ENCODE assay signal across 34 cellular contexts in the genomic region with DNA sequence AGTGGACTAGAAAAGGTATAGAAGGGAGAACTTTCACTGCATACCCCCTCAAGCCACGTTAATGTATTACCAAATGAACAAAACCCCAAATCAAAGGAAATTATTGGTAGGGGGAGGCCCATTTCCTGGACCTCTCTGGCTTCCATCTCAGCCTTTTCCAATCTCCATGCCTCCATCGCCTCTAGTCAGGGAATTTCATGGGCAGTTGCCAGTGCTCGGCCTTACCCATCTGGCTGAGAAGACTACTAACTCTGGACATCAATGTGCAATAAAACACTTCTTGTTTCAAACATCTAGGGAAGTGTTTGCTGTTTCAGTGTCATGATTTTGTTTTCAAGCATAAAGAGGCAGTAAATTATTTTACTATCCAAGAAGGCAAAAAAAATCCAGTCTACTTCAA. TPM values are rescaled to one million over a fixed set of nuclear protein-coding genes. Genes with fewer than 3 reads are reported as not detected.
DNase-seq lines count a peak whose midpoint lies in the region; ATAC-seq, FAIRE-seq and TF ChIP-seq lines count a peak whose summit lies in the region.
"Had no signal": no experiment of that assay in that cellular context is flagged by ENCODE, and none has a peak within 500 bp of the region (broad histone marks: within the 10 kb centered on the region; RNA-seq: fewer than 3 reads in every experiment).

No MANE protein-coding gene starts in this region.

- H3K9me3 ChIP-seq in IMR-90 (ENCODE audit: control insufficient read depth, insufficient read depth, low read length): no peaks in the 10 kb centered on the region

- H4K8ac ChIP-seq in IMR-90 (ENCODE audit: low read depth in 2 of 2, low read length in 2 of 2): peak overlapping the region; percentile 53 to 62; a peak in 3 of 4 replicates

- peaks cover 14% of the 10 kb centered on the region for H3K9me1 ChIP-seq in IMR-90 (ENCODE audit: insufficient read depth, low read length)

- H3K27me3 Mint-ChIP-seq in dendritic cell treated with granulocyte-macrophage colony-stimulating factor and Interleukin-4, amounts not matched to agents 40 ng/mL and 50 ng/mL, for 4 days: no peaks in the 10 kb centered on the region
- no peaks in the 10 kb centered on the region for H3K27me3 Mint-ChIP-seq in osteocyte (ENCODE audit: unreplicated experiment)

- no peaks in the 10 kb centered on the region for H4K20me1 ChIP-seq in IMR-90 (ENCODE audit: insufficient read depth, low read length)

- H2AFZ ChIP-seq in ACC112 (ENCODE audit: low read length, unreplicated experiment): no peak overlapping the region
- H2AFZ ChIP-seq in IMR-90 (replicated peaks; ENCODE audit: low read length, poor library complexity): no peak overlapping the region
- H2AFZ ChIP-seq: parathyroid adenoma had no signal

- H3K4ac ChIP-seq in IMR-90 (ENCODE audit: low read depth, low read length): peak overlapping the region; percentile 81

- dilution Hi-C loops in IMR-90 (cut with HindIII; ENCODE audit: low sequenced_read_pairs, unreplicated experiment): no loop called here

- FAIRE-seq in GM19239 (lab: Jason Lieb, UNC): no peak
- FAIRE-seq: K562, keratinocyte had no signal

- peak overlapping the region; percentile 53 for H3K14ac ChIP-seq in IMR-90 (replicated peaks; ENCODE audit: low read depth, low read length)

- peaks cover 5 to 9% of the 10 kb centered on the region in 2 experiments; a peak in 2 of 4 replicates for H3K79me1 ChIP-seq in IMR-90 (ENCODE audit: low read depth in 1 of 2, low read length in 2 of 2)

- POLR2A ChIA-PET in IMR-90 (lab: Charles Lee; ENCODE audit: unreplicated experiment): no interaction called here

- no CpG with 5 or more reads among the region's 3 CpGs for WGBS in IMR-90 (ENCODE audit: extremely low coverage in 2 of 2, insufficient read length in 1 of 2), 2 experiments

- TF ChIP-seq RAD21 in IMR-90 (IDR thresholded peaks at IDR 0.05; ENCODE audit: low read length): no peak

- peaks cover 98% of the 10 kb centered on the region for H3K36me3 Mint-ChIP-seq in dendritic cell treated with granulocyte-macrophage colony-stimulating factor and Interleukin-4, amounts not matched to agents 40 ng/mL and 50 ng/mL, for 4 days (ENCODE audit: low read depth)
- peaks cover 33% of the 10 kb centered on the region for H3K36me3 Mint-ChIP-seq in osteocyte (ENCODE audit: unreplicated experiment)
- H3K36me3 Mint-ChIP-seq: activated naive CD8-positive, alpha-beta T cell treated with anti-CD3 and anti-CD28 coated beads for 36 hours; CD4-positive, alpha-beta memory T cell; stimulated activated effector memory CD8-positive, alpha-beta T cell treated with anti-CD3 and anti-CD28 coated beads, Interleukin-12 subunit alpha, Interleukin-12 subunit beta, amount 100 ng/mL, for 72 hours had no signal

- DNase-seq in IMR-90: no peak
- DNase-seq in osteocyte (ENCODE audit: extremely low spot score, unreplicated experiment): peak; percentile 10
- DNase-seq in GM19239 (ENCODE audit: insufficient read length, low spot score): no peak
- no peak for DNase-seq in activated T-cell treated with anti-CD3 and anti-CD28 coated beads, Interleukin-2, amount 50 U/mL, for 1 hour
- DNase-seq: activated CD4-positive, alpha-beta T cell treated with anti-CD3 and anti-CD28 coated beads for 36 hours; activated CD8-positive, alpha-beta memory T cell treated with anti-CD3 and anti-CD28 coated beads for 24 hours; activated effector memory CD4-positive, alpha-beta T cell treated with anti-CD3 and anti-CD28 coated beads, Interleukin-2, amount 50 U/mL, for 16 hours; activated naive CD8-positive, alpha-beta T cell treated with anti-CD3 and anti-CD28 coated beads for 36 hours; CD4-positive, alpha-beta memory T cell; cerebellar nuclear complex; effector CD4-positive, alpha-beta T cell; head of caudate nucleus; NCI-H1436; NCI-H2081 treated with DMSO at 0.1 percent for 48 hours; NCI-H446; NCI-H82; stimulated activated CD4-positive, alpha-beta T cell treated with anti-CD3 and anti-CD28 coated beads, Interleukin-12 subunit alpha, Interleukin-12 subunit beta, amount 100 ng/mL, for 4 hours; stimulated activated CD4-positive, alpha-beta T cell treated with anti-CD3 and anti-CD28 coated beads, Interleukin-4, amount 100 ng/mL, for 24 hours had no signal

- peak overlapping the region; percentile 67; the same call in 1 of the 3 replicates for H2BK15ac ChIP-seq in IMR-90 (ENCODE audit: low read depth, low read length)

- no peak overlapping the region for H3K4me2 ChIP-seq in IMR-90 (ENCODE audit: low read depth, low read length)

- H3K23ac ChIP-seq in IMR-90 (ENCODE audit: low read depth, low read length): peak overlapping the region; percentile 37; the same call in 1 of the 2 replicates

- ATAC-seq in IMR-90 (ENCODE audit: low read depth): no peak
- ATAC-seq in GM21825 (IDR thresholded peaks at IDR 0.05; ENCODE audit: unreplicated experiment): no peak
- no peak for ATAC-seq in HG02981 (IDR thresholded peaks at IDR 0.05; ENCODE audit: unreplicated experiment)
- ATAC-seq: activated CD4-positive, alpha-beta T cell treated with anti-CD3 and anti-CD28 coated beads for 36 hours; K562 had no signal

- H2AK5ac ChIP-seq in IMR-90 (ENCODE audit: low read depth, low read length): peak overlapping the region; percentile 33; the same call in 1 of the 2 replicates

- no peaks in the 10 kb centered on the region for H3K9me3 Mint-ChIP-seq in dendritic cell treated with granulocyte-macrophage colony-stimulating factor and Interleukin-4, amounts not matched to agents 40 ng/mL and 50 ng/mL, for 4 days
- H3K9me3 Mint-ChIP-seq in osteocyte (ENCODE audit: unreplicated experiment): no peaks in the 10 kb centered on the region
- H3K9me3 Mint-ChIP-seq: activated naive CD8-positive, alpha-beta T cell treated with anti-CD3 and anti-CD28 coated beads for 36 hours; CD4-positive, alpha-beta memory T cell; stimulated activated effector memory CD8-positive, alpha-beta T cell treated with anti-CD3 and anti-CD28 coated beads, Interleukin-12 subunit alpha, Interleukin-12 subunit beta, amount 100 ng/mL, for 72 hours had no signal

- intact Hi-C loops in IMR-90 (cut with micrococcal nuclease): loop anchor here (5.0 kb wide), 1 partner anchor 44 kb away; no protein-coding TSS in a partner anchor
- intact Hi-C loops in dendritic cell treated with granulocyte-macrophage colony-stimulating factor and Interleukin-4, amounts not matched to agents 40 ng/mL and 50 ng/mL, for 4 days (cut with micrococcal nuclease): no loop called here

- H3K27me3 ChIP-seq in ACC112 (ENCODE audit: insufficient read depth, low read length): no peaks in the 10 kb centered on the region
- no peaks in the 10 kb centered on the region for H3K27me3 ChIP-seq in IMR-90 (ENCODE audit: control insufficient read depth, insufficient read depth, low read length)

- in situ Hi-C loops in IMR-90 (cut with MboI; ENCODE audit: low sequenced_read_pairs): no loop called here

- H3K36me3 ChIP-seq in ACC112 (ENCODE audit: insufficient read depth, low read length) (peaks cover 28% of the 10 kb centered on the region), IMR-90 (ENCODE audit: control insufficient read depth, insufficient read depth, low read length) (peaks cover 16% of the 10 kb centered on the region)

- CTCF ChIA-PET in IMR-90 (lab: Yijun Ruan, JAX): no interaction called here

- no peak overlapping the region for H4K5ac ChIP-seq in IMR-90 (ENCODE audit: low read depth, low read length)

- H3K4me3 Mint-ChIP-seq in dendritic cell treated with granulocyte-macrophage colony-stimulating factor and Interleukin-4, amounts not matched to agents 40 ng/mL and 50 ng/mL, for 4 days: no peak overlapping the region
- no peak overlapping the region for H3K4me3 Mint-ChIP-seq in osteocyte (ENCODE audit: unreplicated experiment)
- H3K4me3 Mint-ChIP-seq: activated CD4-positive, alpha-beta T cell treated with anti-CD3 and anti-CD28 coated beads for 36 hours; activated naive CD8-positive, alpha-beta T cell treated with anti-CD3 and anti-CD28 coated beads for 36 hours; CD4-positive, alpha-beta memory T cell; stimulated activated effector memory CD8-positive, alpha-beta T cell treated with anti-CD3 and anti-CD28 coated beads, Interleukin-12 subunit alpha, Interleukin-12 subunit beta, amount 100 ng/mL, for 72 hours had no signal

- no TSS peak for BruUV-seq in IMR-90 (replicated peaks; lab: Mats Ljungman, UMichigan)

- peak overlapping the region; percentile 64 for H2BK5ac ChIP-seq in IMR-90 (ENCODE audit: low read depth, low read length, poor library complexity, severe bottlenecking)

- H3K4me1 ChIP-seq in ACC112 (ENCODE audit: control insufficient read depth, insufficient read depth, low read length, unreplicated experiment) (peaks cover 23% of the 10 kb centered on the region), IMR-90 (ENCODE audit: control insufficient read depth, insufficient read depth, low read length) (no peaks in the 10 kb centered on the region; the same call in 1 of the 2 replicates)
- H3K4me1 ChIP-seq: parathyroid adenoma had no signal

- H3K4me3 ChIP-seq in ACC112 (ENCODE audit: low read depth, low read length) (no peak overlapping the region), IMR-90 (ENCODE audit: insufficient read depth, low read depth, low read length) (no peak overlapping the region)
- H3K4me3 ChIP-seq: K562 had no signal

- peak overlapping the region; percentile 64 for H4K91ac ChIP-seq in IMR-90 (ENCODE audit: insufficient read depth, low read depth, low read length)

- H3K56ac ChIP-seq in IMR-90 (ENCODE audit: extremely low read depth, insufficient read depth, low read length): no peak overlapping the region; the same call in 1 of the 2 replicates

- no peak for TF ChIP-seq CTCF in IMR-90 (conservative IDR thresholded peaks at IDR 0.05; ENCODE audit: low read depth, low read length)
- no peak for TF ChIP-seq CTCF in osteocyte (IDR thresholded peaks at IDR 0.05)

- no peak for TF ChIP-seq POLR2A in IMR-90 (IDR thresholded peaks at IDR 0.05; ENCODE audit: low read depth, low read length)

- H2BK20ac ChIP-seq in IMR-90 (ENCODE audit: low read depth, low read length): peak overlapping the region; percentile 55; the same call in 1 of the 2 replicates

- no peaks in the 10 kb centered on the region for H3K79me2 ChIP-seq in ACC112 (ENCODE audit: control insufficient read depth, insufficient read depth, low read length, unreplicated experiment)
- H3K79me2 ChIP-seq: parathyroid adenoma had no signal

- H2AK9ac ChIP-seq in IMR-90 (replicated peaks; ENCODE audit: low read depth, low read length, poor library complexity): no peak overlapping the region

- peak overlapping the region; percentile 34; the same call in 1 of the 2 replicates for H3K18ac ChIP-seq in IMR-90 (ENCODE audit: low read depth, low read length)

- no peak overlapping the region for H3K9ac ChIP-seq in IMR-90 (ENCODE audit: low read depth, low read length)
- H3K9ac ChIP-seq: parathyroid adenoma had no signal

- peak overlapping the region; percentile 86 for H3K27ac ChIP-seq in ACC112 (ENCODE audit: low read depth, low read length)
- H3K27ac ChIP-seq in IMR-90 (ENCODE audit: insufficient read depth, low read length): peak overlapping the region; percentile 17; the same call in 1 of the 2 replicates
- H3K27ac ChIP-seq: epithelial cell of prostate, parathyroid adenoma had no signal

- peak overlapping the region; percentile 80 for H2BK120ac ChIP-seq in IMR-90 (ENCODE audit: low read depth, low read length)

- H3K4me1 Mint-ChIP-seq in dendritic cell treated with granulocyte-macrophage colony-stimulating factor and Interleukin-4, amounts not matched to agents 40 ng/mL and 50 ng/mL, for 4 days (ENCODE audit: low read depth): peaks cover 7% of the 10 kb centered on the region
- peaks cover 37% of the 10 kb centered on the region for H3K4me1 Mint-ChIP-seq in osteocyte (ENCODE audit: unreplicated experiment)
- H3K4me1 Mint-ChIP-seq: activated CD4-positive, alpha-beta T cell treated with anti-CD3 and anti-CD28 coated beads for 36 hours; activated naive CD8-positive, alpha-beta T cell treated with anti-CD3 and anti-CD28 coated beads for 36 hours; CD4-positive, alpha-beta memory T cell; stimulated activated effector memory CD8-positive, alpha-beta T cell treated with anti-CD3 and anti-CD28 coated beads, Interleukin-12 subunit alpha, Interleukin-12 subunit beta, amount 100 ng/mL, for 72 hours had no signal

- peak overlapping the region; percentile 66 for H3K27ac Mint-ChIP-seq in dendritic cell treated with granulocyte-macrophage colony-stimulating factor and Interleukin-4, amounts not matched to agents 40 ng/mL and 50 ng/mL, for 4 days
- H3K27ac Mint-ChIP-seq in osteocyte (ENCODE audit: unreplicated experiment): peak overlapping the region; percentile 81
- H3K27ac Mint-ChIP-seq: activated CD4-positive, alpha-beta T cell treated with anti-CD3 and anti-CD28 coated beads for 36 hours; activated naive CD8-positive, alpha-beta T cell treated with anti-CD3 and anti-CD28 coated beads for 36 hours; CD4-positive, alpha-beta memory T cell; stimulated activated effector memory CD8-positive, alpha-beta T cell treated with anti-CD3 and anti-CD28 coated beads, Interleukin-12 subunit alpha, Interleukin-12 subunit beta, amount 100 ng/mL, for 72 hours had no signal

RNA-seq across cellular contexts. Expression of gene LDHAL6B, which starts 14.8 kb away (rescaled TPM):
- total RNA-seq in IMR-90 (2012; rRNA removed): not detected in 2 replicates
- polyA plus RNA-seq in IMR-90 (2012; rRNA removed): not detected in 2 replicates
- not detected in 2 replicates for polyA plus RNA-seq in IMR-90 (2012; cell fraction: cytosol; rRNA removed)
- not detected in 2 replicates for polyA plus RNA-seq in IMR-90 (2012; cell fraction: nucleus; rRNA removed; ENCODE audit: low replicate concordance)
- not detected in 2 replicates for total RNA-seq in osteocyte
- total RNA-seq: A172; activated CD4-positive, alpha-beta T cell treated with anti-CD3 and anti-CD28 coated beads for 36 hours; activated naive CD8-positive, alpha-beta T cell treated with anti-CD3 and anti-CD28 coated beads for 36 hours; CD4-positive, alpha-beta memory T cell; fibroblast of villous mesenchyme; HT-29; K562; liver; mononuclear cell; T-helper 2 cell treated with Interferon-gamma antibody and Interleukin-4, amounts not matched to agents 100 ng/mL and 5 ng/mL, for 36 hours had no signal
- polyA plus RNA-seq: CD4-positive, alpha-beta memory T cell; K562; keratinocyte; liver; neural cell had no signal
